ENCODE assay signal across 8 cellular contexts in the genomic region with DNA sequence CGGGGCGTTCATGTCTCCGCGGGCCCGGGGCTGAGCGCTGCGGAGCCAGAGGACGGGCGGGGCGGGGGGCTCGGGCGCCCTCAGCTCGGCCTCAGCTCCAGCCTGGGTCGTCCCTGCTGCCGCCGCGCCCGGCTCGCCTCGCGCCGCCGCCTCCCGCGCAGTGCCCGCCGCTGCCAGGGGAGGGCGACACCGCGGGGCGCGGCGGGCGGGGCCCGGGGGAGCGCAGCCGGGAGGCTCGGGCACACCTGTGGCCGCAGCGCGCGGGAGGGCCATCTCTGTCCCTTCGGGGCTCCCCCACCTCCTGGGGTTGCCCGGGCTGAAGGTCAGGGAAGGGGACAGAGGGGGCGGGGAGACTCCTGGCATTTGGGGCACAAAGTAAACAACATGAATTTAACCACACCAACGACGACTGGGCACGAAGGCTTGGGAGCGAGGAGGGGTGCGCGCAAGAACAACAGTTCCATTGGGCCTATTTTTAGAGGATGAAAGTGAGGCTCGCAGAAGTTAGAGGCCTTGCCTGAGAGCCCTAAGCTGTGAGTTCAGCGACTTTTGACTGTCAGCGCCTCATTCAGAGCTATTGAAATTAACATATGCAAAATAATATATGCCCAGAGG. TPM values are rescaled to one million over a fixed set of nuclear protein-coding genes. Genes with fewer than 3 reads are reported as not detected.
DNase-seq lines count a peak whose midpoint lies in the region; ATAC-seq and TF ChIP-seq lines count a peak whose summit lies in the region.

A gene with protein sequence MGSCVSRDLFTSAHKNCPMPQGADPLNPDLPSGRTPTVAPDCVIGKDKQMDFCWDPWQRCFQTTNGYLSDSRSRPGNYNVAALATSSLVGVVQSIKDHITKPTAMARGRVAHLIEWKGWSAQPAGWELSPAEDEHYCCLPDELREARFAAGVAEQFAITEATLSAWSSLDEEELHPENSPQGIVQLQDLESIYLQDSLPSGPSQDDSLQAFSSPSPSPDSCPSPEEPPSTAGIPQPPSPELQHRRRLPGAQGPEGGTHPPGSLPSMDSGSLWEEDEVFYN (minus strand): TSS at position 162 of the 615 bp plus-strand sequence. CDS start 209 bp downstream, outside the sequence.

- H3K4me3 Mint-ChIP-seq in CD4-positive, alpha-beta T cell = peak within 1 kb of the TSS; percentile 89

- intact Hi-C loops in CD4-positive, alpha-beta T cell (cut with DNase I, micrococcal nuclease) = no loop called here

- H4K91ac ChIP-seq in mesenchymal stem cell (ENCODE audit: low read length) = no peak within 1 kb of the TSS

- H3K9ac ChIP-seq in mesenchymal stem cell (ENCODE audit: low read length) (peak within 1 kb of the TSS; percentile 38), stomach smooth muscle (ENCODE audit: low read length in 2 of 2) (no peak within 1 kb of the TSS)

- no peaks in the 10 kb centered on the region for H3K36me3 ChIP-seq in mesenchymal stem cell (ENCODE audit: control insufficient read depth in 1 of 2, insufficient read depth in 2 of 2, low read depth in 1 of 2, low read length in 2 of 2)
- no peaks in the 10 kb centered on the region for H3K36me3 ChIP-seq in stomach smooth muscle (ENCODE audit: control insufficient read depth in 2 of 2, insufficient read depth in 2 of 2, low read length in 2 of 2)

- ATAC-seq in CD4-positive, alpha-beta T cell (ENCODE audit: poor library complexity) = peak; percentile 90
- ATAC-seq in HG03280 (IDR thresholded peaks at IDR 0.05; ENCODE audit: unreplicated experiment) = peak; percentile 64

- peak within 1 kb of the TSS in 1 of 2 experiments; percentile 34 for H2BK12ac ChIP-seq in mesenchymal stem cell (ENCODE audit: low read length in 2 of 2)

- H3K4me3 ChIP-seq in mesenchymal stem cell (ENCODE audit: insufficient read depth in 1 of 2, low read depth in 1 of 2, low read length in 2 of 2) (peak within 1 kb of the TSS; percentile 57 to 71), stomach smooth muscle (ENCODE audit: low read length in 2 of 2) (peak within 1 kb of the TSS; percentile 51 to 61)

- peaks cover 25% of the 10 kb centered on the region for H3K4me1 Mint-ChIP-seq in CD4-positive, alpha-beta T cell (ENCODE audit: low read depth)

- no peaks in the 10 kb centered on the region for H3K9me3 ChIP-seq in CD4-positive, alpha-beta T cell (ENCODE audit: control insufficient read depth, low read length)
- no peaks in the 10 kb centered on the region for H3K9me3 ChIP-seq in mesenchymal stem cell (ENCODE audit: control insufficient read depth, low read length)
- H3K9me3 ChIP-seq in stomach smooth muscle (ENCODE audit: control insufficient read depth in 2 of 2, low read length in 2 of 2) = no peaks in the 10 kb centered on the region

- H3K27ac Mint-ChIP-seq in CD4-positive, alpha-beta T cell = no peak within 1 kb of the TSS

- H3K23ac ChIP-seq in mesenchymal stem cell (ENCODE audit: low read length in 2 of 2) = peak within 1 kb of the TSS in 1 of 2 experiments; percentile 87

- H3K4me1 ChIP-seq in mesenchymal stem cell (ENCODE audit: control insufficient read depth, insufficient read depth, low read depth, low read length) = peaks cover 40% of the 10 kb centered on the region
- peaks cover 21% of the 10 kb centered on the region for H3K4me1 ChIP-seq in stomach smooth muscle (ENCODE audit: control insufficient read depth, insufficient read depth, low read length)

- peak within 1 kb of the TSS; percentile 13 for H2AK5ac ChIP-seq in mesenchymal stem cell (ENCODE audit: low read length, severe bottlenecking)

- CTCF ChIA-PET in CD4-positive, alpha-beta T cell (lab: Charles Lee) = interaction anchor here (0.6 to 1.1 kb wide), 6 partner anchors 9 to 261 kb away, joined by 3 to 4 read pairs (median 3); no protein-coding TSS in a partner anchor

- H3K79me1 ChIP-seq in mesenchymal stem cell (replicated peaks; ENCODE audit: low read length, poor library complexity, severe bottlenecking) = no peaks in the 10 kb centered on the region

- 2% methylated on average over 21 of the region's 54 CpGs for WGBS in mesenchymal stem cell

- H3K14ac ChIP-seq in mesenchymal stem cell (ENCODE audit: low read length in 2 of 2) = peak within 1 kb of the TSS in 1 of 2 experiments; percentile 36

- no peak for TF ChIP-seq CTCF in CD4-positive, alpha-beta T cell (IDR thresholded peaks at IDR 0.05)

- no peak within 1 kb of the TSS for H3K27ac ChIP-seq in CD4-positive, alpha-beta T cell (ENCODE audit: low read depth, low read length)
- peak within 1 kb of the TSS; percentile 4 for H3K27ac ChIP-seq in cingulate gyrus (ENCODE audit: low read depth, low read length)
- no peak within 1 kb of the TSS for H3K27ac ChIP-seq in mesenchymal stem cell (ENCODE audit: low read length, poor library complexity, severe bottlenecking)
- no peak within 1 kb of the TSS for H3K27ac ChIP-seq in stomach smooth muscle (ENCODE audit: low read length)

- H3K9me3 Mint-ChIP-seq in CD4-positive, alpha-beta T cell = no peaks in the 10 kb centered on the region

- H3K27me3 Mint-ChIP-seq in CD4-positive, alpha-beta T cell = peaks cover 23% of the 10 kb centered on the region

- peak within 1 kb of the TSS; percentile 19 for H2AFZ ChIP-seq in mesenchymal stem cell (ENCODE audit: low read depth, low read length)

- H2BK15ac ChIP-seq in mesenchymal stem cell (ENCODE audit: low read depth, poor library complexity, severe bottlenecking) = peak within 1 kb of the TSS; percentile 6

- peak in 9 of 10 experiments; percentile 10 to 54 (median 26) for DNase-seq in CD4-positive, alpha-beta T cell
- DNase-seq in activated CD4-positive, CD25-positive, alpha-beta regulatory T cell treated with anti-CD3 and anti-CD28 coated beads, Interleukin-2, amount 50 U/mL, for 72 hours = peak; percentile 51
- DNase-seq in mesenchymal stem cell = no peak
- no peak for DNase-seq in middle frontal gyrus (ENCODE audit: extremely low spot score, low spot score)
- no peak for DNase-seq in medulla oblongata (ENCODE audit: extremely low spot score)

- peak within 1 kb of the TSS; percentile 87 for H3K4me2 ChIP-seq in mesenchymal stem cell (ENCODE audit: low read length, poor library complexity, severe bottlenecking)

- H4K8ac ChIP-seq in mesenchymal stem cell (ENCODE audit: low read length) = no peak within 1 kb of the TSS

- H2BK120ac ChIP-seq in mesenchymal stem cell (ENCODE audit: low read depth, low read length) = peak within 1 kb of the TSS; percentile 54

- no peak within 1 kb of the TSS for H2BK5ac ChIP-seq in mesenchymal stem cell (ENCODE audit: low read depth, low read length, poor library complexity, severe bottlenecking)

- H3K36me3 Mint-ChIP-seq in CD4-positive, alpha-beta T cell (ENCODE audit: low read depth) = no peaks in the 10 kb centered on the region

- no peak within 1 kb of the TSS for H3K4ac ChIP-seq in mesenchymal stem cell (ENCODE audit: low read depth in 1 of 2, low read length in 2 of 2)

- peaks cover 9% of the 10 kb centered on the region for H3K27me3 ChIP-seq in CD4-positive, alpha-beta T cell (ENCODE audit: control insufficient read depth, insufficient read depth, low read length)
- peaks cover 0 to 7% of the 10 kb centered on the region in 2 experiments for H3K27me3 ChIP-seq in mesenchymal stem cell (ENCODE audit: control insufficient read depth in 1 of 2, insufficient read depth in 1 of 2, low read length in 2 of 2)
- peaks cover 8 to 22% of the 10 kb centered on the region in 2 donors for H3K27me3 ChIP-seq in stomach smooth muscle (ENCODE audit: control insufficient read depth in 1 of 2, insufficient read depth in 2 of 2, low read length in 2 of 2)

- POLR2A ChIA-PET in CD4-positive, alpha-beta T cell (lab: Charles Lee) = interaction anchor here (1.0 kb wide), 1 partner anchor 133 kb away, joined by 3 read pairs; no protein-coding TSS in a partner anchor

- H3K18ac ChIP-seq in mesenchymal stem cell (ENCODE audit: low read depth in 1 of 2, low read length in 2 of 2) = peak within 1 kb of the TSS in 1 of 2 experiments; percentile 34

RNA-seq across cellular contexts. Expression of the gene that starts here (rescaled TPM):
- total RNA-seq in CD4-positive, alpha-beta T cell = not detected
- polyA plus RNA-seq in mesenchymal stem cell (2013, experiment 1 of 2) = 0.37 TPM
- 0.44 TPM for polyA plus RNA-seq in mesenchymal stem cell (2013, experiment 2 of 2)

Comparison
In these comparisons a context has a peak if more than half of its experiments do, and no peak if none do; other contexts are left out.
1. Peak in DNase-seq and ATAC-seq in CD4-positive, alpha-beta T cell; RNA of the gene not detected or under 1 TPM.